Comparison of ENCODE assay signal across 8 cellular contexts in genomic region chr11:44596541-44597276, GRCh38. TPM values are rescaled to one million over a fixed set of nuclear protein-coding genes. Genes with fewer than 3 reads are reported as not detected.
A peak's percentile ranks its signal among the peaks of the same experiment; 100 is the strongest.
DNase-seq lines count a peak whose midpoint lies in the region; ATAC-seq, FAIRE-seq and TF ChIP-seq lines count a peak whose summit lies in the region.

No MANE protein-coding gene starts in this region.

- peak overlapping the region; percentile 72 for H3K9ac ChIP-seq in GM12878 (ENCODE audit: control insufficient read depth, insufficient read depth, low read length)

- peak overlapping the region; percentile 14 for H3K4me3 ChIP-seq in CD8-positive, alpha-beta T cell (ENCODE audit: low read depth, low read length)
- peak overlapping the region; percentile 49; the same call in 1 of the 2 replicates for H3K4me3 ChIP-seq in GM12878

- SMC1A ChIA-PET in GM12878 (lab: Charles Lee; ENCODE audit: uncharacterized antibody, unreplicated experiment) = interaction anchor here (0.8 to 11.3 kb wide), 13 partner anchors 11 to 37 kb away, joined by 3 to 160 read pairs (median 9); no protein-coding TSS in a partner anchor

- peak; percentile 83 for ATAC-seq in CD8-positive, alpha-beta T cell
- ATAC-seq in GM21786 (IDR thresholded peaks at IDR 0.05; ENCODE audit: unreplicated experiment) (peak; percentile 34), GM12878 (peak; percentile 73), sciatic nerve (peak; percentile 3)

- TSS peak; percentile 71 for BruUV-seq in GM12878 (replicated peaks; lab: Mats Ljungman, UMichigan)

- WGBS in GM12878 (ENCODE audit: insufficient coverage, insufficient replicate concordance, low lambda C conversion rate, missing lambda C conversion rate) = 1% methylated on average over 12 of the region's 12 CpGs

- no peaks in the 10 kb centered on the region for H3K27me3 ChIP-seq in CD8-positive, alpha-beta T cell (ENCODE audit: insufficient read depth, low read length)
- no peaks in the 10 kb centered on the region for H3K27me3 ChIP-seq in GM12878 (replicated peaks in 1 of 2; ENCODE audit: control insufficient read depth in 2 of 2, insufficient read depth in 2 of 2, low read length in 1 of 2)

- CTCF ChIA-PET in CD8-positive, alpha-beta T cell (lab: Charles Lee) = interaction anchor here (1.0 to 3.3 kb wide), 7 partner anchors 13 to 40 kb away, joined by 3 to 15 read pairs (median 4); partner anchors contain the start of gene CD82
- CTCF ChIA-PET in GM12878 (lab: Yijun Ruan, JAX) = interaction anchor here (0.8 to 9.3 kb wide), 15 partner anchors 11 to 39 kb away, joined by 3 to 88 read pairs (median 6); partner anchors contain the start of gene CD82

- no peaks in the 10 kb centered on the region for H3K36me3 ChIP-seq in CD8-positive, alpha-beta T cell (ENCODE audit: insufficient read depth, low read length)
- peaks cover 10 to 24% of the 10 kb centered on the region in 2 experiments; a peak in 3 of 4 replicates for H3K36me3 ChIP-seq in GM12878 (ENCODE audit: control insufficient read depth in 2 of 2, insufficient read depth in 2 of 2, low read length in 1 of 2)

- peak overlapping the region; percentile 61 for H3K4me3 Mint-ChIP-seq in CD8-positive, alpha-beta T cell

- H3K9me3 Mint-ChIP-seq in CD8-positive, alpha-beta T cell = no peaks in the 10 kb centered on the region

- no peak for TF ChIP-seq EP300 in GM12878 (IDR thresholded peaks at IDR 0.05; ENCODE audit: borderline replicate concordance in 1 of 2, control insufficient read depth in 1 of 2, low read depth in 2 of 2, low read length in 2 of 2)

- no peaks in the 10 kb centered on the region for H3K27me3 Mint-ChIP-seq in CD8-positive, alpha-beta T cell (ENCODE audit: low read depth)

- peak overlapping the region; percentile 51 for H2AFZ ChIP-seq in GM12878 (ENCODE audit: control insufficient read depth, low read depth, low read length)

- TF ChIP-seq CTCF in CD8-positive, alpha-beta T cell (IDR thresholded peaks at IDR 0.05) = no peak
- TF ChIP-seq CTCF in GM12878 (IDR thresholded peaks at IDR 0.05 in 2 of 3, conservative IDR thresholded peaks at IDR 0.05 in 1 of 3; ENCODE audit: control insufficient read depth in 2 of 3, extremely low read depth in 1 of 3, insufficient read depth in 1 of 3, low read depth in 3 of 3, low read length in 3 of 3) = no peak

- in situ Hi-C loops in GM12878 (cut with MboI) = loop anchor here (25.0 kb wide), 1 partner anchor 1234 kb away; the partner anchor contains the start of gene TTC17

- H3K4me1 ChIP-seq in CD8-positive, alpha-beta T cell (ENCODE audit: insufficient read depth, low read length) = peaks cover 31% of the 10 kb centered on the region
- H3K4me1 ChIP-seq in GM12878 (ENCODE audit: control insufficient read depth, insufficient read depth, low read length) = peaks cover 71% of the 10 kb centered on the region

- peak; percentile 63; the same call in 1 of the 2 replicates for TF ChIP-seq POLR2A in GM12878 (IDR thresholded peaks at IDR 0.05; ENCODE audit: low read depth, low read length)

- POLR2A ChIA-PET in CD8-positive, alpha-beta T cell (lab: Charles Lee) = interaction anchor here (0.7 to 1.9 kb wide), 6 partner anchors 10 to 31 kb away, joined by 3 to 5 read pairs (median 4); partner anchors contain the start of gene CD82
- POLR2A ChIA-PET in GM12878 (lab: Charles Lee) = interaction anchor here (1.0 to 21.2 kb wide), 5 partner anchors 7 to 29 kb away, joined by 3 to 434 read pairs (median 10); partner anchors contain the start of gene CD82

- no peaks in the 10 kb centered on the region for H4K20me1 ChIP-seq in GM12878 (ENCODE audit: control insufficient read depth, insufficient read depth)

- intact Hi-C loops in CD8-positive, alpha-beta T cell (cut with DNase I, micrococcal nuclease) = loop anchor here (1.0 to 2.0 kb wide), 3 partner anchors 16 to 32 kb away; partner anchors contain the start of gene CD82 (in 2 of the 2)
- intact Hi-C loops in GM12878 (cut with micrococcal nuclease; ENCODE audit: unreplicated experiment) (loop anchor here (1.0 to 2.0 kb wide), 3 partner anchors 13 to 28 kb away; no protein-coding TSS in a partner anchor), sciatic nerve (cut with DNase I) (no loop called here)

- H3K4me1 Mint-ChIP-seq in CD8-positive, alpha-beta T cell (ENCODE audit: low read depth) = peaks cover 40% of the 10 kb centered on the region

- H3K79me2 ChIP-seq in GM12878 (ENCODE audit: control insufficient read depth, insufficient read depth, low read length) = peaks cover 9% of the 10 kb centered on the region

- RAD21 ChIA-PET in GM12878 (lab: Charles Lee; ENCODE audit: unreplicated experiment) = interaction anchor here (0.9 to 13.7 kb wide), 10 partner anchors 11 to 39 kb away, joined by 3 to 196 read pairs (median 17); partner anchors contain the start of gene CD82

- peak overlapping the region; percentile 81 for H3K4me2 ChIP-seq in GM12878 (ENCODE audit: control insufficient read depth, insufficient read depth)

- FAIRE-seq in GM12878 (lab: Jason Lieb, UNC) = peak; percentile 90

- DNase-seq in CD8-positive, alpha-beta T cell = peak; percentile 25 to 69 (median 47)
- DNase-seq in T follicular helper cell (ENCODE audit: low read depth) (peak; percentile 64), GM12878 (ENCODE audit: low read depth, low spot score) (peak; percentile 84), sciatic nerve (ENCODE audit: low spot score) (no peak), middle frontal gyrus (ENCODE audit: extremely low spot score, low spot score) (no peak), NCI-H1694 (lab: John Stamatoyannopoulos, UW) (no peak), NCI-H2171 (lab: John Stamatoyannopoulos, UW) (no peak)

- no peaks in the 10 kb centered on the region for H3K9me3 ChIP-seq in CD8-positive, alpha-beta T cell (ENCODE audit: low read length)
- H3K9me3 ChIP-seq in GM12878 (replicated peaks; ENCODE audit: control insufficient read depth, insufficient read depth, low read length) = no peaks in the 10 kb centered on the region

- H3K27ac ChIP-seq in CD8-positive, alpha-beta T cell (ENCODE audit: low read depth, low read length) = peak overlapping the region; percentile 25
- peak overlapping the region; percentile 91 for H3K27ac ChIP-seq in GM12878 (ENCODE audit: control insufficient read depth, insufficient read depth)

- TF ChIP-seq RAD21 in GM12878 (IDR thresholded peaks at IDR 0.05; ENCODE audit: insufficient read depth, low read depth, low read length) = no peak

- H3K27ac Mint-ChIP-seq in CD8-positive, alpha-beta T cell = peak overlapping the region; percentile 93

- H3K36me3 Mint-ChIP-seq in CD8-positive, alpha-beta T cell = peaks cover 5% of the 10 kb centered on the region

TF ChIP-seq in GM12878, 131 proteins besides CTCF, POLR2A, EP300 and RAD21 (continues in another document):
- TF ChIP-seq, protein P1, sequence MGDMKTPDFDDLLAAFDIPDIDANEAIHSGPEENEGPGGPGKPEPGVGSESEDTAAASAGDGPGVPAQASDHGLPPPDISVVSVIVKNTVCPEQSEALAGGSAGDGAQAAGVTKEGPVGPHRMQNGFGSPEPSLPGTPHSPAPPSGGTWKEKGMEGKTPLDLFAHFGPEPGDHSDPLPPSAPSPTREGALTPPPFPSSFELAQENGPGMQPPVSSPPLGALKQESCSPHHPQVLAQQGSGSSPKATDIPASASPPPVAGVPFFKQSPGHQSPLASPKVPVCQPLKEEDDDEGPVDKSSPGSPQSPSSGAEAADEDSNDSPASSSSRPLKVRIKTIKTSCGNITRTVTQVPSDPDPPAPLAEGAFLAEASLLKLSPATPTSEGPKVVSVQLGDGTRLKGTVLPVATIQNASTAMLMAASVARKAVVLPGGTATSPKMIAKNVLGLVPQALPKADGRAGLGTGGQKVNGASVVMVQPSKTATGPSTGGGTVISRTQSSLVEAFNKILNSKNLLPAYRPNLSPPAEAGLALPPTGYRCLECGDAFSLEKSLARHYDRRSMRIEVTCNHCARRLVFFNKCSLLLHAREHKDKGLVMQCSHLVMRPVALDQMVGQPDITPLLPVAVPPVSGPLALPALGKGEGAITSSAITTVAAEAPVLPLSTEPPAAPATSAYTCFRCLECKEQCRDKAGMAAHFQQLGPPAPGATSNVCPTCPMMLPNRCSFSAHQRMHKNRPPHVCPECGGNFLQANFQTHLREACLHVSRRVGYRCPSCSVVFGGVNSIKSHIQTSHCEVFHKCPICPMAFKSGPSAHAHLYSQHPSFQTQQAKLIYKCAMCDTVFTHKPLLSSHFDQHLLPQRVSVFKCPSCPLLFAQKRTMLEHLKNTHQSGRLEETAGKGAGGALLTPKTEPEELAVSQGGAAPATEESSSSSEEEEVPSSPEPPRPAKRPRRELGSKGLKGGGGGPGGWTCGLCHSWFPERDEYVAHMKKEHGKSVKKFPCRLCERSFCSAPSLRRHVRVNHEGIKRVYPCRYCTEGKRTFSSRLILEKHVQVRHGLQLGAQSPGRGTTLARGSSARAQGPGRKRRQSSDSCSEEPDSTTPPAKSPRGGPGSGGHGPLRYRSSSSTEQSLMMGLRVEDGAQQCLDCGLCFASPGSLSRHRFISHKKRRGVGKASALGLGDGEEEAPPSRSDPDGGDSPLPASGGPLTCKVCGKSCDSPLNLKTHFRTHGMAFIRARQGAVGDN (IDR thresholded peaks at IDR 0.05) = peak; percentile 81
- TF ChIP-seq NR2F1 (conservative IDR thresholded peaks at IDR 0.05) = peak; percentile 59; the same call in 1 of the 2 replicates

RNA-seq across cellular contexts. Expression of gene CD82, which starts 31.2 kb away (rescaled TPM):
- total RNA-seq in CD8-positive, alpha-beta T cell = 10 to 100 TPM; 28.1 to 32.4 TPM
- total RNA-seq in GM12878 (2013; cell fraction: nucleolus; rRNA removed) = 202 and 214 TPM in 2 replicates
- total RNA-seq in GM12878 (2014; rRNA removed) = 60.0 and 69.4 TPM in 2 replicates
- 65.0 and 66.4 TPM in 2 replicates for total RNA-seq in GM12878 (2014; rRNA removed; fragmentation: Illumina TruSeq; extraction: Trizol)
- 166 and 178 TPM in 2 replicates for total RNA-seq in GM12878 (2021)
- 57.7 TPM for polyA plus RNA-seq in GM12878 (2011; ENCODE audit: low read depth)
- polyA plus RNA-seq in GM12878 (2011; rRNA removed) = 94.5 and 176 TPM in 2 replicates
- 223 and 282 TPM in 2 replicates for polyA plus RNA-seq in GM12878 (2011; cell fraction: cytosol; rRNA removed)
- 60.1 and 67.9 TPM in 2 replicates for polyA plus RNA-seq in GM12878 (2011; cell fraction: nucleus; rRNA removed)
- 108 and 130 TPM in 2 replicates for polyA plus RNA-seq in GM12878 (2012)
- 17.8 and 51.8 TPM in 2 replicates for polyA plus RNA-seq in GM12878 (2014; fragmentation: Illumina TruSeq; extraction: Trizol)
- 1 to 10 TPM; 5.2 to 8.2 TPM for polyA plus RNA-seq in GM12878 (2014; fragmentation: Nextera tagmentation; extraction: Ambion mirVana)
- 97.7 and 100 TPM in 2 replicates for polyA plus RNA-seq in GM12878 (2014; rRNA removed)
- polyA plus RNA-seq in GM12878 (2016; fragmentation: Nextera tagmentation; extraction: Ambion mirVana) = 100 to 1,000 TPM; 159 to 180 TPM
- polyA minus RNA-seq in GM12878 (2011; rRNA and poly(A)+ RNA removed) = 136 and 174 TPM in 2 replicates
- 59.5 and 63.5 TPM in 2 replicates for polyA minus RNA-seq in GM12878 (2011; cell fraction: cytosol; rRNA and poly(A)+ RNA removed)
- 29.3 and 45.1 TPM in 2 replicates for polyA minus RNA-seq in GM12878 (2011; cell fraction: nucleus; rRNA and poly(A)+ RNA removed)
- total RNA-seq in sciatic nerve = 127 TPM

Comparison
In these comparisons a context has a peak if more than half of its experiments do, and no peak if none do; other contexts are left out.
1. ATAC-seq: peak in every context shown above with its lines; median percentile 83 in CD8-positive, alpha-beta T cell; 73 in GM12878; 34 in GM21786; 3 in sciatic nerve.
2. DNase-seq: peak in CD8-positive, alpha-beta T cell (7 of 7), T follicular helper cell (single experiment) and GM12878 (single experiment); none in sciatic nerve (single experiment), middle frontal gyrus (single experiment), NCI-H1694 (single experiment) and NCI-H2171 (single experiment).